In genomic region chr1:46603858-46604549, GRCh38 we compare ENCODE assay signal across 8 cellular contexts. TPM values are rescaled to one million over a fixed set of nuclear protein-coding genes. Genes with fewer than 3 reads are reported as not detected.
A peak's percentile ranks its signal among the peaks of the same experiment; 100 is the strongest.
DNase-seq lines count a peak whose midpoint lies in the region; ATAC-seq lines count a peak whose summit lies in the region.

MKNK1 (minus strand) TSS chr1:46604268; CDS start chr1:46583327, 20,941 bp downstream.

- no peaks in the 10 kb centered on the region for H3K27me3 ChIP-seq in HUES64 (ENCODE audit: insufficient read depth, low read length)
- H3K27me3 ChIP-seq in mononuclear cell (ENCODE audit: insufficient read depth, low read length), result no peaks in the 10 kb centered on the region

- DNase-seq in DMS 273 (lab: John Stamatoyannopoulos, UW; ENCODE audit: unreplicated experiment), result peak; percentile 98
- DNase-seq in OCI-M2 (lab: John Stamatoyannopoulos, UW; ENCODE audit: unreplicated experiment), result peak; percentile 85
- peak; percentile 98 for DNase-seq in activated T-cell treated with anti-CD3 and anti-CD28 coated beads for 4 hours
- DNase-seq in epidermal melanocyte (ENCODE audit: insufficient read length, low spot score), result peak; percentile 99
- DNase-seq in stimulated activated CD8-positive, alpha-beta memory T cell treated with anti-CD3 and anti-CD28 coated beads, Interleukin-4, amount 100 ng/mL, for 1 hour (ENCODE audit: low read depth in 2 of 2, low spot score in 1 of 2), result peak; percentile 93 to 96

- H3K9me3 ChIP-seq in HUES64 (ENCODE audit: insufficient read depth, low read depth, low read length) (no peaks in the 10 kb centered on the region), mononuclear cell (ENCODE audit: low read depth, low read length) (no peaks in the 10 kb centered on the region)

- peak within 1 kb of the TSS; percentile 61 for H3K9ac ChIP-seq in HUES64 (ENCODE audit: low read depth, low read length)

- peaks cover 13% of the 10 kb centered on the region for H3K4me1 ChIP-seq in HUES64 (ENCODE audit: insufficient read depth, low read length)
- peaks cover 66% of the 10 kb centered on the region for H3K4me1 ChIP-seq in mononuclear cell (ENCODE audit: insufficient read depth, low read length)

- peaks cover 3% of the 10 kb centered on the region; the same call in 1 of the 2 replicates for H3K36me3 ChIP-seq in HUES64 (ENCODE audit: insufficient read depth, low read length)

- H3K4me3 ChIP-seq in HUES64 (ENCODE audit: low read length) (peak within 1 kb of the TSS; percentile 68), mononuclear cell (ENCODE audit: low read length) (peak within 1 kb of the TSS; percentile 97)

- ATAC-seq in GM21447 (IDR thresholded peaks at IDR 0.05; ENCODE audit: unreplicated experiment), result peak; percentile 87

- H3K27ac ChIP-seq in HUES64 (ENCODE audit: low read depth, low read length), result no peak within 1 kb of the TSS; the same call in 1 of the 2 replicates

- WGBS in HUES64, result under 1% methylated on average over 53 of the region's 53 CpGs

RNA-seq across cellular contexts. Expression of gene MKNK1, which starts in this region (rescaled TPM):
- polyA plus RNA-seq in HUES64 (2013, experiment 1 of 2), result 13.0 TPM
- polyA plus RNA-seq in HUES64 (2013, experiment 2 of 2), result 17.2 TPM
- 25.4 TPM for total RNA-seq in mononuclear cell
